ENCODE assay signal across 14 cellular contexts in genomic region chr12:55723516-55724225, GRCh38. TPM values are rescaled to one million over a fixed set of nuclear protein-coding genes. Genes with fewer than 3 reads are reported as not detected.
DNase-seq lines count a peak whose midpoint lies in the region; ATAC-seq, FAIRE-seq and TF ChIP-seq lines count a peak whose summit lies in the region.
"Had no signal": no experiment of that assay in that cellular context is flagged by ENCODE, and none has a peak within 500 bp of the region (broad histone marks: within the 10 kb centered on the region; RNA-seq: fewer than 3 reads in every experiment).

No MANE protein-coding gene starts in this region.

- H3K27me3 Mint-ChIP-seq in WTC11 (ENCODE audit: low read depth) (no peaks in the 10 kb centered on the region), natural killer cell (ENCODE audit: low read depth in 2 of 2) (no peaks in the 10 kb centered on the region)
- H3K27me3 Mint-ChIP-seq: CD4-positive, CD25-positive, alpha-beta regulatory T cell; effector memory CD8-positive, alpha-beta T cell; stimulated activated memory B cell treated with anti-CD40 and anti-IgM and Interleukin-4, amounts not matched to agents 10 μg/mL and 1 μg/mL and 100 μg/mL, for 72 hours had no signal

- no peak for FAIRE-seq in GM12892 (lab: Jason Lieb, UNC)

- H3K27me3 ChIP-seq in right cardiac atrium (ENCODE audit: control insufficient read depth, insufficient read depth) (no peaks in the 10 kb centered on the region), skeletal muscle tissue (ENCODE audit: control insufficient read depth in 3 of 3, insufficient read depth in 3 of 3, low read length in 3 of 3) (no peaks in the 10 kb centered on the region)
- H3K27me3 ChIP-seq: adrenal gland had no signal

- CTCF ChIA-PET in WTC11 (lab: Charles Lee) = interaction anchor here (1.6 to 10.8 kb wide), 4 partner anchors 14 to 68 kb away, joined by 8 to 160 read pairs (median 76); partner anchors contain the start of gene ITGA7

- H3K27ac Mint-ChIP-seq in WTC11 = peak overlapping the region; percentile 38; the same call in 1 of the 2 replicates
- H3K27ac Mint-ChIP-seq in natural killer cell = peak overlapping the region in 1 of 2 donors; percentile 52
- H3K27ac Mint-ChIP-seq: stimulated activated memory B cell treated with anti-CD40 and anti-IgM and Interleukin-4, amounts not matched to agents 10 μg/mL and 1 μg/mL and 100 μg/mL, for 72 hours had no signal

- peaks cover 16% of the 10 kb centered on the region for H3K4me1 ChIP-seq in right cardiac atrium (ENCODE audit: control insufficient read depth, insufficient read depth, low read length)
- H3K4me1 ChIP-seq in skeletal muscle tissue (ENCODE audit: control insufficient read depth in 3 of 3, insufficient read depth in 3 of 3, low read length in 3 of 3) = peaks cover 77 to 84% (median 80%) of the 10 kb centered on the region in 3 donors

- peaks cover 36 to 38% (median 37%) of the 10 kb centered on the region in 3 donors for H3K36me3 ChIP-seq in skeletal muscle tissue (ENCODE audit: control insufficient read depth in 3 of 3, insufficient read depth in 3 of 3, low read length in 3 of 3)

- no peak overlapping the region for H3K4me3 ChIP-seq in right cardiac atrium (ENCODE audit: low read length)
- no peak overlapping the region for H3K4me3 ChIP-seq in skeletal muscle tissue (ENCODE audit: low read length in 3 of 3)
- H3K4me3 ChIP-seq: adrenal gland, lower lobe of right lung had no signal

- H3K9ac ChIP-seq in skeletal muscle tissue (ENCODE audit: low read depth in 1 of 3, low read length in 3 of 3) = peak overlapping the region; percentile 14 to 69 (median 33)
- H3K9ac ChIP-seq: parathyroid adenoma had no signal

- H3K27ac ChIP-seq in right cardiac atrium (ENCODE audit: low read length) = peak overlapping the region; percentile 16
- H3K27ac ChIP-seq in skeletal muscle tissue (ENCODE audit: low read depth, low read length) = peak overlapping the region; percentile 16
- H3K27ac ChIP-seq: lower lobe of right lung, parathyroid adenoma had no signal

- H3K36me3 Mint-ChIP-seq in WTC11 (peaks cover 20% of the 10 kb centered on the region), natural killer cell (peaks cover 10% of the 10 kb centered on the region)

- ATAC-seq in WTC11 (no peak), right cardiac atrium (no peak), natural killer cell (no peak), GM18870 (IDR thresholded peaks at IDR 0.05; ENCODE audit: unreplicated experiment) (no peak)
- ATAC-seq: lower lobe of right lung had no signal

- no peak for TF ChIP-seq CTCF in WTC11 (IDR thresholded peaks at IDR 0.05)
- no peak for TF ChIP-seq CTCF in natural killer cell (IDR thresholded peaks at IDR 0.05)

- 33% methylated on average over 10 of the region's 10 CpGs for WGBS in right cardiac atrium

- no peaks in the 10 kb centered on the region for H3K9me3 ChIP-seq in right cardiac atrium (ENCODE audit: control insufficient read depth, low read length)
- no peaks in the 10 kb centered on the region for H3K9me3 ChIP-seq in skeletal muscle tissue (ENCODE audit: control insufficient read depth in 3 of 3, low read length in 3 of 3)
- H3K9me3 ChIP-seq: adrenal gland, lower lobe of right lung had no signal

- TF ChIP-seq POLR2A in GM12892 (IDR thresholded peaks at IDR 0.05; ENCODE audit: low read depth, low read length) = peak; percentile 31; the same call in 1 of the 2 replicates

- DNase-seq in GM12892 (ENCODE audit: insufficient read length) (no peak), WTC11 (ENCODE audit: low spot score) (no peak), right cardiac atrium (peak in 1 of 3 donors; percentile 63), natural killer cell (no peak), NCI-H774 (lab: John Stamatoyannopoulos, UW) (no peak), NCI-H526 treated with DMSO at 0.1 percent for 48 hours (lab: John Stamatoyannopoulos, UW) (no peak)
- DNase-seq: lower lobe of right lung had no signal

- no peaks in the 10 kb centered on the region for H3K9me3 Mint-ChIP-seq in WTC11
- no peaks in the 10 kb centered on the region for H3K9me3 Mint-ChIP-seq in natural killer cell
- H3K9me3 Mint-ChIP-seq: effector memory CD8-positive, alpha-beta T cell; stimulated activated memory B cell treated with anti-CD40 and anti-IgM and Interleukin-4, amounts not matched to agents 10 μg/mL and 1 μg/mL and 100 μg/mL, for 72 hours had no signal

- intact Hi-C loops in right cardiac atrium (cut with DNase I) = loop anchor here in 1 of 4 donors (5.0 kb wide), 1 partner anchor 41 kb away; a partner anchor contains a TSS
- intact Hi-C loops in natural killer cell (cut with micrococcal nuclease) = loop anchor here (1.0 kb wide), 1 partner anchor 15 kb away; no protein-coding TSS in a partner anchor

- POLR2A ChIA-PET in WTC11 (lab: Charles Lee) = no interaction called here

- H3K4me1 Mint-ChIP-seq in WTC11 (peaks cover 22% of the 10 kb centered on the region), natural killer cell (peaks cover 33 to 37% of the 10 kb centered on the region in 2 donors)

- H3K4me3 Mint-ChIP-seq in WTC11 (no peak overlapping the region), natural killer cell (no peak overlapping the region)
- H3K4me3 Mint-ChIP-seq: effector memory CD8-positive, alpha-beta T cell; stimulated activated memory B cell treated with anti-CD40 and anti-IgM and Interleukin-4, amounts not matched to agents 10 μg/mL and 1 μg/mL and 100 μg/mL, for 72 hours had no signal

TF ChIP-seq in WTC11, 78 proteins besides CTCF, POLR2A, EP300 and RAD21:
- no peak for TF ChIP-seq NFYB (CRISPR knock-in tag; conservative IDR thresholded peaks at IDR 0.05; ENCODE audit: low read depth)
- no peak for TF ChIP-seq NFATC4 (CRISPR knock-in tag; IDR thresholded peaks at IDR 0.05)
- TF ChIP-seq TP53 (CRISPR knock-in tag; IDR thresholded peaks at IDR 0.05) = no peak
- TF ChIP-seq ZNF532 (CRISPR knock-in tag; IDR thresholded peaks at IDR 0.05; ENCODE audit: borderline replicate concordance) = no peak
- TF ChIP-seq TEAD4 (CRISPR knock-in tag; IDR thresholded peaks at IDR 0.05) = no peak
- TF ChIP-seq ZMAT4 (CRISPR knock-in tag; IDR thresholded peaks at IDR 0.05) = no peak
- TF ChIP-seq JUN (CRISPR knock-in tag; IDR thresholded peaks at IDR 0.05) = no peak
- no peak for TF ChIP-seq ELF4 (CRISPR knock-in tag; IDR thresholded peaks at IDR 0.05; ENCODE audit: low read depth)

RNA-seq across cellular contexts. Expression of gene RDH5, which starts 3.5 kb away (rescaled TPM):
- 3.9 TPM for polyA plus RNA-seq in GM12892 (2012; ENCODE audit: missing spikeins)
- 3.0 to 5.8 TPM (median 3.5 TPM) in 3 replicates for total RNA-seq in WTC11 (2021)
- total RNA-seq in right cardiac atrium = 10 to 100 TPM; 15.9 to 27.7 (median 23.3) TPM
- 24.1 TPM for polyA plus RNA-seq in right cardiac atrium
- total RNA-seq in skeletal muscle tissue = 19.8 TPM
- 10 to 100 TPM in 2 of 3 donors, 1 to 10 TPM in 1; 9.6 to 19.0 (median 10.1) TPM for total RNA-seq in natural killer cell

RNA-seq across cellular contexts. Expression of gene CD63, which starts 5.1 kb away (rescaled TPM):
- 131 TPM for polyA plus RNA-seq in GM12892 (2012; ENCODE audit: missing spikeins)
- 409 to 419 TPM (median 414 TPM) in 3 replicates for total RNA-seq in WTC11 (2021)
- total RNA-seq in right cardiac atrium = 1,000 to 10,000 TPM; 1,076 to 1,430 (median 1,264) TPM
- 1,376 TPM for polyA plus RNA-seq in right cardiac atrium
- total RNA-seq in skeletal muscle tissue = 1,640 TPM
- total RNA-seq in natural killer cell = 100 to 1,000 TPM; 296 to 441 (median 319) TPM

RNA-seq across cellular contexts. Expression of gene BLOC1S1, which starts 7.8 kb away (rescaled TPM):
- polyA plus RNA-seq in GM12892 (2012; ENCODE audit: missing spikeins) = 87.6 TPM
- total RNA-seq in WTC11 (2021) = 81.9 to 97.1 TPM (median 95.1 TPM) in 3 replicates
- 100 to 1,000 TPM; 134 to 149 (median 139) TPM for total RNA-seq in right cardiac atrium
- 205 TPM for polyA plus RNA-seq in right cardiac atrium
- 42.3 TPM for total RNA-seq in skeletal muscle tissue
- total RNA-seq in natural killer cell = 10 to 100 TPM; 75.8 to 83.7 (median 81.0) TPM

RNA-seq across cellular contexts. Expression of gene ITGA7, which starts 16.0 kb away (rescaled TPM):
- 2.2 TPM for polyA plus RNA-seq in GM12892 (2012; ENCODE audit: missing spikeins)
- total RNA-seq in WTC11 (2021) = 77.8 to 96.2 TPM (median 80.4 TPM) in 3 replicates
- 100 to 1,000 TPM; 465 to 674 (median 604) TPM for total RNA-seq in right cardiac atrium
- polyA plus RNA-seq in right cardiac atrium = 288 TPM
- 123 TPM for total RNA-seq in skeletal muscle tissue
- 1 to 10 TPM; 2.8 to 4.6 (median 4.3) TPM for total RNA-seq in natural killer cell

RNA-seq across cellular contexts. Expression of gene GDF11, which starts 19.3 kb away (rescaled TPM):
- polyA plus RNA-seq in GM12892 (2012; ENCODE audit: missing spikeins) = 3.0 TPM
- total RNA-seq in WTC11 (2021) = 16.9 to 20.7 TPM (median 19.6 TPM) in 3 replicates
- total RNA-seq in right cardiac atrium = 10 to 100 TPM; 16.2 to 17.5 (median 16.7) TPM
- 11.5 TPM for polyA plus RNA-seq in right cardiac atrium
- 3.1 TPM for total RNA-seq in skeletal muscle tissue
- total RNA-seq in natural killer cell = 10 to 100 TPM in 2 of 3 donors, 1 to 10 TPM in 1; 9.2 to 12.1 (median 10.2) TPM
